ENCODE assay signal across 8 cellular contexts in the genomic region with DNA sequence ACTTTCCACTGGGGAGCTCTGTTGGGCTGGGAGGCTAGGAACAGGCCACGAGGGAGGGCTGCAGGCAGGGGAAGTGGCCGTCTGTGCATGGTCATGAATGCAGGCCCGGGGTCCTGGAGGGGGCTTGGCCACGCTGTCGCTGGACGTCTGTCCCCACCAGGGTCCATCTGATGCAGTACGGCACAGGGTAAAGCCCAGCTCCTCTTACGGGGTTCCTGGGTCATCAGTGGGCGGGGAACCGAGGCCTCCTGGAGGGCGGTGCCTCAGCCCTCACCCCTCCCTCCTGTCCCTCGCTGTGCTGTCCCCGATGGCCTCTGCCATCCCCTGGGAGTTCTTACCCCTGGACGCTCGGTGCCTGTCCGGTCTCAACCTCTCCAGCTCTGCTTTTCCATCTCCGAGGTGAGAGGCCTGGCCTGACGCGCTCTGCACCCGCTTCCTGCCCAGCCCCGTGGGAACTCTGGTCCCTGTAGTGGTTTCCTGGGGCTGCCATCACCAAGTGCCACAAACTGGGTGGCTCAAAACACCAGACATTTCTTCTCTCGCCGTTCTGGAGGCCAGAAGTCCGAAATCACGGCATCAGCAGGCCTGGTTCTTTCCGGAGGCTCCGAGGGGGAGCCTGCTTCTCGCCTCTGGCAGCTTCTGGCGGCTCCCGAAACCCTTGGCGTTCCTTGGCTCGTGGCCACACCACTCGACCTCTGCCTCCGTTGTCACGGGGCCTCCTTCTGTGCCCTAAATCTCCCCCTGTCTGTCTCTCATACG.
DNase-seq lines count a peak whose midpoint lies in the region; ATAC-seq and TF ChIP-seq lines count a peak whose summit lies in the region.

No MANE protein-coding gene starts in this region.

- H3K9me3 ChIP-seq in testis, result no peaks in the 10 kb centered on the region

- H3K4me3 Mint-ChIP-seq in activated naive CD4-positive, alpha-beta T cell treated with anti-CD3 and anti-CD28 coated beads, Interleukin-2, amount 10 ng/mL, durations not matched to agents 7 days and 5 days, result no peak overlapping the region

- TF ChIP-seq POLR2A in testis (IDR thresholded peaks at IDR 0.05), result no peak

- WGBS in testis, 2 donors, result 53 to 66% methylated on average over 28 to 36 of the region's 36 CpGs

- no peaks in the 10 kb centered on the region for H3K36me3 ChIP-seq in testis (ENCODE audit: low read depth, missing control alignments)

- no peaks in the 10 kb centered on the region for H3K27me3 ChIP-seq in testis

- DNase-seq in activated naive CD4-positive, alpha-beta T cell treated with anti-CD3 and anti-CD28 coated beads, Interleukin-2, amount 10 ng/mL, durations not matched to agents 7 days and 5 days, result peak; percentile 48
- no peak for DNase-seq in activated naive CD4-positive, alpha-beta T cell treated with anti-CD3 and anti-CD28 coated beads, Interleukin-2, amount 50 U/mL, for 16 hours
- DNase-seq in amniotic epithelial cell (ENCODE audit: low read depth), result peak; percentile 70
- peak; percentile 38 to 51 for DNase-seq in left colon
- DNase-seq in testis, result no peak
- DNase-seq in GM19238 (ENCODE audit: insufficient read length, low spot score), result no peak
- DNase-seq in DMS53 (lab: John Stamatoyannopoulos, UW), result no peak

- H3K9me3 Mint-ChIP-seq in activated naive CD4-positive, alpha-beta T cell treated with anti-CD3 and anti-CD28 coated beads, Interleukin-2, amount 10 ng/mL, durations not matched to agents 7 days and 5 days, result no peaks in the 10 kb centered on the region

- H3K27me3 Mint-ChIP-seq in activated naive CD4-positive, alpha-beta T cell treated with anti-CD3 and anti-CD28 coated beads, Interleukin-2, amount 10 ng/mL, durations not matched to agents 7 days and 5 days, result peaks cover 31% of the 10 kb centered on the region

- intact Hi-C loops in left colon (cut with DNase I, micrococcal nuclease), result loop anchor here in 1 of 2 donors (10.0 kb wide), 1 partner anchor 171 kb away; no protein-coding TSS in a partner anchor
- intact Hi-C loops in testis (cut with DNase I; ENCODE audit: low total_unique reads), result no loop called here

- no peaks in the 10 kb centered on the region for H3K36me3 Mint-ChIP-seq in activated naive CD4-positive, alpha-beta T cell treated with anti-CD3 and anti-CD28 coated beads, Interleukin-2, amount 10 ng/mL, durations not matched to agents 7 days and 5 days

- ATAC-seq in left colon (no peak), GM21528 (IDR thresholded peaks at IDR 0.05; ENCODE audit: low FRiP score, unreplicated experiment) (no peak)

- peak overlapping the region; percentile 44 to 77 for H3K27ac ChIP-seq in testis

- no peak overlapping the region for H3K27ac Mint-ChIP-seq in activated naive CD4-positive, alpha-beta T cell treated with anti-CD3 and anti-CD28 coated beads, Interleukin-2, amount 10 ng/mL, durations not matched to agents 7 days and 5 days

- peaks cover 69% of the 10 kb centered on the region for H3K4me1 Mint-ChIP-seq in activated naive CD4-positive, alpha-beta T cell treated with anti-CD3 and anti-CD28 coated beads, Interleukin-2, amount 10 ng/mL, durations not matched to agents 7 days and 5 days

- peaks cover 39% of the 10 kb centered on the region for H3K4me1 ChIP-seq in testis

- no peak for TF ChIP-seq CTCF in testis (IDR thresholded peaks at IDR 0.05)

- no peak overlapping the region for H3K4me3 ChIP-seq in testis

- CTCF ChIA-PET in activated naive CD4-positive, alpha-beta T cell treated with anti-CD3 and anti-CD28 coated beads, Interleukin-2, amount 10 ng/mL, durations not matched to agents 7 days and 5 days (lab: Charles Lee), result no interaction called here

Comparison
In these comparisons a context has a peak if more than half of its experiments do, and no peak if none do; other contexts are left out.
1. DNase-seq: peak in activated naive CD4-positive, alpha-beta T cell treated with anti-CD3 and anti-CD28 coated beads, Interleukin-2, amount 10 ng/mL, durations not matched to agents 7 days and 5 days (single experiment), amniotic epithelial cell (single experiment) and left colon (2 of 2); none in activated naive CD4-positive, alpha-beta T cell treated with anti-CD3 and anti-CD28 coated beads, Interleukin-2, amount 50 U/mL, for 16 hours (single experiment), testis (single experiment), GM19238 (single experiment) and DMS53 (single experiment).